In genomic region chr19:11377237-11377636, GRCh38 we compare ENCODE assay signal across 9 cellular contexts. TPM values are rescaled to one million over a fixed set of nuclear protein-coding genes. Genes with fewer than 3 reads are reported as not detected.
DNase-seq lines count a peak whose midpoint lies in the region; ATAC-seq and TF ChIP-seq lines count a peak whose summit lies in the region.
"Had no signal": no experiment of that assay in that cellular context is flagged by ENCODE, and none has a peak within 500 bp of the region (broad histone marks: within the 10 kb centered on the region; RNA-seq: fewer than 3 reads in every experiment).

No MANE protein-coding gene starts in this region.

- no peaks in the 10 kb centered on the region for H3K9me3 ChIP-seq in DND-41 (ENCODE audit: insufficient read depth, low read length, severe bottlenecking)
- no peaks in the 10 kb centered on the region for H3K9me3 ChIP-seq in ascending aorta
- no peaks in the 10 kb centered on the region for H3K9me3 ChIP-seq in muscle layer of duodenum (ENCODE audit: control insufficient read depth in 1 of 2, low read length in 2 of 2)

- DNase-seq in DND-41 (peak; percentile 39), MV-4-11 (lab: John Stamatoyannopoulos, UW) (peak; percentile 65), ascending aorta (ENCODE audit: low spot score in 2 of 2) (no peak), cortex of kidney (lab: John Stamatoyannopoulos, UW) (no peak), islet precursor cell (no peak)
- DNase-seq in stimulated activated CD4-positive, alpha-beta T cell treated with anti-CD3 and anti-CD28 coated beads, Interleukin-2, amount 100 ng/mL, for 48 hours = no peak

- H3K4me1 ChIP-seq in DND-41 (ENCODE audit: insufficient read depth, low read length) = peaks cover 68% of the 10 kb centered on the region
- peaks cover 12 to 51% of the 10 kb centered on the region in 2 donors for H3K4me1 ChIP-seq in ascending aorta
- H3K4me1 ChIP-seq in muscle layer of duodenum (ENCODE audit: control insufficient read depth in 1 of 2, insufficient read depth in 2 of 2, low read length in 2 of 2) = peaks cover 17 to 58% of the 10 kb centered on the region in 2 donors

- ATAC-seq in DND-41 (ENCODE audit: insufficient read depth, low read depth) = no peak
- ATAC-seq in HG02852 (IDR thresholded peaks at IDR 0.05; ENCODE audit: unreplicated experiment) = no peak

- peak overlapping the region; percentile 36 for H2AFZ ChIP-seq in DND-41 (ENCODE audit: low read depth, low read length)

- H3K36me3 ChIP-seq in DND-41 (ENCODE audit: insufficient read depth, low read length) (peaks cover 19% of the 10 kb centered on the region), ascending aorta (no peaks in the 10 kb centered on the region), muscle layer of duodenum (ENCODE audit: control insufficient read depth in 1 of 2, insufficient read depth in 2 of 2, low read length in 2 of 2) (peaks cover 0 to 8% of the 10 kb centered on the region in 2 donors)

- H3K27me3 ChIP-seq in DND-41 (ENCODE audit: insufficient read depth, low read length, poor library complexity) (no peaks in the 10 kb centered on the region), ascending aorta (no peaks in the 10 kb centered on the region), muscle layer of duodenum (ENCODE audit: low read depth, low read length) (no peaks in the 10 kb centered on the region)

- H3K4me3 ChIP-seq in DND-41 (ENCODE audit: low read depth in 1 of 2, low read length in 2 of 2) (no peak overlapping the region), ascending aorta (no peak overlapping the region), muscle layer of duodenum (ENCODE audit: low read depth in 1 of 2, low read length in 2 of 2) (no peak overlapping the region)
- H3K4me3 ChIP-seq: skin epidermis had no signal

- intact Hi-C loops in ascending aorta (cut with DNase I) = no loop called here

- H3K27ac ChIP-seq in DND-41 (ENCODE audit: low read length) (peak overlapping the region; percentile 65), ascending aorta (peak overlapping the region; percentile 63 to 85), muscle layer of duodenum (ENCODE audit: low read length) (peak overlapping the region; percentile 60)

- H4K20me1 ChIP-seq in DND-41 (ENCODE audit: insufficient read depth, low read length) = no peaks in the 10 kb centered on the region

- H3K9ac ChIP-seq in DND-41 (ENCODE audit: low read depth, low read length) = 0 out of 2 replicates have a peak overlapping the region, but pooled peaks have one; percentile 18

- H3K4me2 ChIP-seq in DND-41 (ENCODE audit: insufficient read depth, low read length) = peak overlapping the region; percentile 97

- TF ChIP-seq CTCF in DND-41 (IDR thresholded peaks at IDR 0.05; ENCODE audit: borderline replicate concordance, extremely low read depth, low read length, poor library complexity, severe bottlenecking) (no peak), ascending aorta (IDR thresholded peaks at IDR 0.05) (no peak)

- H3K79me2 ChIP-seq in DND-41 (ENCODE audit: insufficient read depth, low read length) = peaks cover 30% of the 10 kb centered on the region

RNA-seq across cellular contexts. Expression of gene SWSAP1, which starts 2.8 kb away (rescaled TPM):
- 4.5 TPM for total RNA-seq in ascending aorta

RNA-seq across cellular contexts. Expression of gene EPOR, which starts 6.9 kb away (rescaled TPM):
- 0.21 TPM for total RNA-seq in ascending aorta

RNA-seq across cellular contexts. Expression of gene PLPPR2, which starts 22.0 kb away (rescaled TPM):
- total RNA-seq in ascending aorta = 61.4 TPM

RNA-seq across cellular contexts. Expression of gene CCDC159, which starts 30.9 kb away (rescaled TPM):
- 79.0 TPM for total RNA-seq in ascending aorta

RNA-seq across cellular contexts. Expression of gene TMEM205, which starts 31.2 kb away (rescaled TPM):
- total RNA-seq in ascending aorta = 225 TPM

Comparison
In these comparisons a context has a peak if more than half of its experiments do, and no peak if none do; other contexts are left out.
1. DNase-seq: peak in DND-41 (single experiment) and MV-4-11 (single experiment); none in ascending aorta (0 of 2), cortex of kidney (single experiment), stimulated activated CD4-positive, alpha-beta T cell treated with anti-CD3 and anti-CD28 coated beads, Interleukin-2, amount 100 ng/mL, for 48 hours (0 of 2) and islet precursor cell (single experiment).
2. Peak in every context shown above with its lines, with median percentiles within 50 percentile points of each other: H3K27ac ChIP-seq.